ENCODE assay signal across 8 cellular contexts in genomic region chr1:12600880-12601633, GRCh38. TPM values are rescaled to one million over a fixed set of nuclear protein-coding genes. Genes with fewer than 3 reads are reported as not detected.
A peak's percentile ranks its signal among the peaks of the same experiment; 100 is the strongest.
DNase-seq lines count a peak whose midpoint lies in the region; ATAC-seq and TF ChIP-seq lines count a peak whose summit lies in the region.

No MANE protein-coding gene starts in this region.

- POLR2A ChIA-PET in CD8-positive, alpha-beta memory T cell (lab: Charles Lee) = interaction anchor here (0.6 to 1.8 kb wide), 6 partner anchors 14 to 197 kb away, joined by 3 to 9 read pairs (median 6); partner anchors contain the start of gene DHRS3

- TF ChIP-seq CTCF in fibroblast of pulmonary artery (IDR thresholded peaks at IDR 0.05; ENCODE audit: low read length, missing control alignments) = peak; percentile 55
- TF ChIP-seq CTCF in smooth muscle cell (IDR thresholded peaks at IDR 0.05; ENCODE audit: borderline replicate concordance, insufficient read depth, poor library complexity, severe bottlenecking) = peak; percentile 37

- H3K4me1 Mint-ChIP-seq in CD8-positive, alpha-beta memory T cell = peaks cover 43 to 86% (median 62%) of the 10 kb centered on the region in 3 donors

- H3K27ac ChIP-seq in CD8-positive, alpha-beta memory T cell (ENCODE audit: low read depth, low read length) = no peak overlapping the region
- H3K27ac ChIP-seq in smooth muscle cell (ENCODE audit: low read depth) = no peak overlapping the region

- H3K36me3 ChIP-seq in CD8-positive, alpha-beta memory T cell (ENCODE audit: insufficient read depth, low read length) = peaks cover 6% of the 10 kb centered on the region
- H3K36me3 ChIP-seq in smooth muscle cell (ENCODE audit: low read depth) = no peaks in the 10 kb centered on the region

- peak overlapping the region in 5 of 8 donors; percentile 24 to 82 (median 68) for H3K27ac Mint-ChIP-seq in CD8-positive, alpha-beta memory T cell

- H3K9me3 Mint-ChIP-seq in CD8-positive, alpha-beta memory T cell = no peaks in the 10 kb centered on the region

- in situ Hi-C loops in KBM-7 (cut with MboI; ENCODE audit: low pct_unique_long_range_greater_than_20kb, low sequenced_read_pairs) = loop anchor here (25.0 kb wide), 1 partner anchor 289 kb away; no protein-coding TSS in a partner anchor

- peaks cover 6% of the 10 kb centered on the region for H4K20me1 ChIP-seq in smooth muscle cell (ENCODE audit: low read depth)

- CTCF ChIA-PET in CD8-positive, alpha-beta memory T cell (lab: Charles Lee) = interaction anchor here (1.0 to 5.4 kb wide), 14 partner anchors 10 to 309 kb away, joined by 3 to 124 read pairs (median 4); partner anchors contain the start of gene DHRS3

- H2AFZ ChIP-seq in smooth muscle cell (ENCODE audit: low read depth) = no peak overlapping the region

- H3F3A ChIP-seq in smooth muscle cell (ENCODE audit: low read depth) = peaks cover 3% of the 10 kb centered on the region

- H3K27me3 ChIP-seq in CD8-positive, alpha-beta memory T cell (ENCODE audit: insufficient read depth, low read length, poor library complexity, severe bottlenecking) = no peaks in the 10 kb centered on the region
- peaks cover 17% of the 10 kb centered on the region for H3K27me3 ChIP-seq in smooth muscle cell (ENCODE audit: low read depth)

- 69% methylated on average over 9 of the region's 9 CpGs for WGBS in smooth muscle cell (ENCODE audit: low lambda C conversion rate)

- peaks cover 0 to 2% of the 10 kb centered on the region in 2 donors for H3K27me3 Mint-ChIP-seq in CD8-positive, alpha-beta memory T cell

- H3K36me3 Mint-ChIP-seq in CD8-positive, alpha-beta memory T cell = peaks cover 0 to 10% (median 4%) of the 10 kb centered on the region in 3 donors

- H3K79me2 ChIP-seq in smooth muscle cell (ENCODE audit: low read depth) = no peaks in the 10 kb centered on the region

- no peak for ATAC-seq in GM18907 (IDR thresholded peaks at IDR 0.05; ENCODE audit: unreplicated experiment)

- no peak overlapping the region for H3K9ac ChIP-seq in smooth muscle cell (ENCODE audit: low read depth)

- H3K9me3 ChIP-seq in CD8-positive, alpha-beta memory T cell (ENCODE audit: low read length) = no peaks in the 10 kb centered on the region
- H3K9me3 ChIP-seq in smooth muscle cell (replicated peaks; ENCODE audit: low read depth) = no peaks in the 10 kb centered on the region

- DNase-seq in CD8-positive, alpha-beta memory T cell = peak; percentile 46 to 79 (median 56)
- peak; percentile 55 for DNase-seq in KBM-7
- DNase-seq in activated CD8-positive, alpha-beta memory T cell treated with anti-CD3 and anti-CD28 coated beads, Interleukin-2, amount 50 U/mL, for 48 hours = peak; percentile 64
- DNase-seq in fibroblast of pulmonary artery (ENCODE audit: low read depth) = peak; percentile 49
- no peak for DNase-seq in smooth muscle cell (lab: John Stamatoyannopoulos, UW; ENCODE audit: unreplicated experiment)
- DNase-seq in retina = no peak
- no peak for DNase-seq in cerebellar nuclear complex (lab: John Stamatoyannopoulos, UW)

- no peak overlapping the region for H3K4me3 ChIP-seq in CD8-positive, alpha-beta memory T cell (ENCODE audit: low read length)
- H3K4me3 ChIP-seq in fibroblast of pulmonary artery (replicated peaks; ENCODE audit: low read depth, low read length) (no peak overlapping the region), smooth muscle cell (no peak overlapping the region)

- H3K4me1 ChIP-seq in CD8-positive, alpha-beta memory T cell (ENCODE audit: insufficient read depth, low read length) = peaks cover 75% of the 10 kb centered on the region
- peaks cover 11% of the 10 kb centered on the region for H3K4me1 ChIP-seq in smooth muscle cell (ENCODE audit: low read depth)

- H3K4me3 Mint-ChIP-seq in CD8-positive, alpha-beta memory T cell = no peak overlapping the region

- H3K4me2 ChIP-seq in smooth muscle cell = no peak overlapping the region

RNA-seq across cellular contexts. Expression of gene DHRS3, which starts 17.0 kb away (rescaled TPM):
- 100 to 1,000 TPM; 117 to 123 TPM for total RNA-seq in CD8-positive, alpha-beta memory T cell
- 31.9 TPM for polyA plus RNA-seq in CD8-positive, alpha-beta memory T cell
- total RNA-seq in smooth muscle cell = 2.7 and 9.5 TPM in 2 replicates
- 0.89 and 2.8 TPM in 2 replicates for polyA plus RNA-seq in smooth muscle cell

RNA-seq across cellular contexts. Expression of gene AADACL4, which starts 42.8 kb away (rescaled TPM):
- not detected for total RNA-seq in CD8-positive, alpha-beta memory T cell
- not detected for polyA plus RNA-seq in CD8-positive, alpha-beta memory T cell
- not detected in 2 replicates for total RNA-seq in smooth muscle cell
- not detected in 2 replicates for polyA plus RNA-seq in smooth muscle cell

Comparison
In these comparisons a context has a peak if more than half of its experiments do, and no peak if none do; other contexts are left out.
1. DNase-seq: peak in CD8-positive, alpha-beta memory T cell (5 of 5), KBM-7 (single experiment), activated CD8-positive, alpha-beta memory T cell treated with anti-CD3 and anti-CD28 coated beads, Interleukin-2, amount 50 U/mL, for 48 hours (single experiment) and fibroblast of pulmonary artery (single experiment); none in smooth muscle cell (single experiment), retina (single experiment) and cerebellar nuclear complex (0 of 2).
2. RNA of gene DHRS3, which starts 17.0 kb away (total RNA-seq): 117 to 123 TPM in CD8-positive, alpha-beta memory T cell; 2.7 to 9.5 TPM in smooth muscle cell; every median in the first group is over 10 times any median in the second.